In genomic region chr2:235238537-235238936, GRCh38 we compare ENCODE assay signal across 10 cellular contexts.
DNase-seq lines count a peak whose midpoint lies in the region; ATAC-seq and TF ChIP-seq lines count a peak whose summit lies in the region.
"Had no signal": no experiment of that assay in that cellular context is flagged by ENCODE, and none has a peak within 500 bp of the region (broad histone marks: within the 10 kb centered on the region; RNA-seq: fewer than 3 reads in every experiment).

No MANE protein-coding gene starts in this region.

- H3K4me3 ChIP-seq in right atrium auricular region (no peak overlapping the region), esophagus muscularis mucosa (no peak overlapping the region)
- H3K4me3 ChIP-seq: K562 had no signal

- DNase-seq in HCEC 1CT (peak; percentile 54), anterior cingulate cortex (lab: John Stamatoyannopoulos, UW) (peak in 30 of 58 donors; percentile 9 to 89 (median 20)), right atrium auricular region (ENCODE audit: low spot score) (peak; percentile 73), stromal cell of bone marrow (ENCODE audit: low read depth) (peak; percentile 83), esophagus muscularis mucosa (ENCODE audit: extremely low spot score) (no peak)
- DNase-seq: activated naive CD8-positive, alpha-beta T cell treated with anti-CD3 and anti-CD28 coated beads for 36 hours had no signal

- peaks cover 0 to 7% of the 10 kb centered on the region in 2 donors for H3K4me1 ChIP-seq in right atrium auricular region
- H3K4me1 ChIP-seq in esophagus muscularis mucosa = peaks cover 0 to 10% (median 6%) of the 10 kb centered on the region in 4 donors

- H3K27me3 ChIP-seq in right atrium auricular region = no peaks in the 10 kb centered on the region
- peaks cover 0 to 11% (median 0%) of the 10 kb centered on the region in 4 donors for H3K27me3 ChIP-seq in esophagus muscularis mucosa

- intact Hi-C loops in esophagus muscularis mucosa (cut with DNase I) = no loop called here

- no peak overlapping the region for H3K27ac ChIP-seq in right atrium auricular region
- H3K27ac ChIP-seq in esophagus muscularis mucosa (replicated peaks in 1 of 4) = no peak overlapping the region

- TF ChIP-seq POLR2A in esophagus muscularis mucosa (IDR thresholded peaks at IDR 0.05; ENCODE audit: low read depth) = no peak

- no peak for TF ChIP-seq CTCF in right atrium auricular region (IDR thresholded peaks at IDR 0.05)
- TF ChIP-seq CTCF in esophagus muscularis mucosa (IDR thresholded peaks at IDR 0.05) = no peak

- no peak for TF ChIP-seq EP300 in esophagus muscularis mucosa (IDR thresholded peaks at IDR 0.05)

- H3K9me3 ChIP-seq in right atrium auricular region (no peaks in the 10 kb centered on the region), esophagus muscularis mucosa (no peaks in the 10 kb centered on the region)

- ATAC-seq in HG03469 (IDR thresholded peaks at IDR 0.05; ENCODE audit: unreplicated experiment) (no peak), HG03135 (IDR thresholded peaks at IDR 0.05; ENCODE audit: unreplicated experiment) (no peak), HG03025 (IDR thresholded peaks at IDR 0.05; ENCODE audit: low FRiP score, unreplicated experiment) (no peak)
- ATAC-seq: K562 had no signal

- WGBS in esophagus muscularis mucosa = 7% methylated on average over 3 of the region's 3 CpGs

- H3K36me3 ChIP-seq in right atrium auricular region (no peaks in the 10 kb centered on the region), esophagus muscularis mucosa (no peaks in the 10 kb centered on the region)
